8 cellular contexts compared by ENCODE assay signal in genomic region chr20:20820104-20820503, GRCh38.
DNase-seq lines count a peak whose midpoint lies in the region; ATAC-seq and TF ChIP-seq lines count a peak whose summit lies in the region.

No MANE protein-coding gene starts in this region.

- H3K4me1 ChIP-seq in Loucy (ENCODE audit: insufficient read depth, low read length, poor library complexity, severe bottlenecking), result peaks cover 16% of the 10 kb centered on the region

- no peak overlapping the region for H3K4me3 ChIP-seq in Loucy (ENCODE audit: low read length, poor library complexity, severe bottlenecking)

- H3K9me2 ChIP-seq in Loucy (replicated peaks; ENCODE audit: low read depth, low read length), result no peaks in the 10 kb centered on the region

- no peak overlapping the region for H3K4me2 ChIP-seq in Loucy (ENCODE audit: low read depth, low read length, poor library complexity, severe bottlenecking)

- peak; percentile 62 for TF ChIP-seq CTCF in Loucy (conservative IDR thresholded peaks at IDR 0.05; ENCODE audit: low read length)

- no peaks in the 10 kb centered on the region for H4K20me1 ChIP-seq in Loucy (ENCODE audit: insufficient read depth, low read length, poor library complexity, severe bottlenecking)

- ATAC-seq in GM19395 (IDR thresholded peaks at IDR 0.05; ENCODE audit: unreplicated experiment), result no peak
- ATAC-seq in GM21723 (IDR thresholded peaks at IDR 0.05; ENCODE audit: unreplicated experiment), result no peak

- H3F3A ChIP-seq in Loucy (ENCODE audit: low read depth), result no peaks in the 10 kb centered on the region

- no peak overlapping the region for H2AFZ ChIP-seq in Loucy (ENCODE audit: low read length)

- H3K27me3 ChIP-seq in Loucy (ENCODE audit: insufficient read depth, low read length, poor library complexity, severe bottlenecking), result no peaks in the 10 kb centered on the region

- H3K9me3 ChIP-seq in Loucy (ENCODE audit: insufficient read depth, low read depth, low read length), result no peaks in the 10 kb centered on the region

- H3K9ac ChIP-seq in Loucy (ENCODE audit: low read depth, low read length, poor library complexity, severe bottlenecking), result no peak overlapping the region

- H3K79me2 ChIP-seq in Loucy (ENCODE audit: insufficient read depth, low read length), result no peaks in the 10 kb centered on the region

- H3K36me3 ChIP-seq in Loucy (ENCODE audit: insufficient read depth, low read length), result no peaks in the 10 kb centered on the region

- DNase-seq in EL, result peak; percentile 5
- peak; percentile 7 for DNase-seq in cerebellar cortex (ENCODE audit: low spot score)
- peak; percentile 33 for DNase-seq in mucosa of gallbladder (ENCODE audit: low spot score)
- DNase-seq in NCI-H1105 (lab: John Stamatoyannopoulos, UW), result no peak
- DNase-seq in NCI-H226, result no peak

Comparison
In these comparisons a context has a peak if more than half of its experiments do, and no peak if none do; other contexts are left out.
1. DNase-seq: peak in EL (single experiment), cerebellar cortex (single experiment) and mucosa of gallbladder (single experiment); none in NCI-H1105 (single experiment) and NCI-H226 (single experiment).